Comparison of ENCODE assay signal across 23 cellular contexts in genomic region chrX:100850317-100850716, GRCh38. TPM values are rescaled to one million over a fixed set of nuclear protein-coding genes. Genes with fewer than 3 reads are reported as not detected.
"Had no signal": no experiment of that assay in that cellular context is flagged by ENCODE, and none has a peak within 500 bp of the region (broad histone marks: within the 10 kb centered on the region; RNA-seq: fewer than 3 reads in every experiment).

No MANE protein-coding gene starts in this region.

- H3K4me1 ChIP-seq: SJSA1 had no signal

- H3K9me3 ChIP-seq: MG63, SJSA1 had no signal

- H2AFZ ChIP-seq: PC-9 had no signal

- H3K4me3 ChIP-seq: MG63, PC-9, SJSA1, SK-N-MC had no signal

- H3K9me3 Mint-ChIP-seq: IgD-negative memory B cell had no signal

- H3K27me3 Mint-ChIP-seq: IgD-negative memory B cell had no signal

- H3K4me2 ChIP-seq: PC-9 had no signal

- FAIRE-seq: RCC 7860 had no signal

- ATAC-seq: Right ventricle myocardium inferior had no signal

- DNase-seq: KBM-7; MG63; NCI-H1092; NCI-H1105 treated with DMSO at 0.1 percent for 48 hours; NCI-H1417 treated with DMSO at 0.1 percent for 48 hours; NCI-H146; NCI-H1694 treated with DMSO at 0.1 percent for 48 hours; NCI-H1930; NCI-H2081; NCI-H2227 treated with DMSO at 0.1 percent for 48 hours; NCI-H524; NCI-H526 treated with DMSO at 0.1 percent for 48 hours; NCI-H748 treated with DMSO at 0.1 percent for 48 hours; NK-92 treated with Interleukin-12 subunit alpha and Interleukin-12 subunit beta, amount 100 ng/mL, for 24 hours; PC-9; SHP77 treated with DMSO at 0.1 percent for 48 hours had no signal

- H3K27ac ChIP-seq: PC-9, SJSA1, SK-N-MC had no signal

- H3K4me3 Mint-ChIP-seq: IgD-negative memory B cell had no signal

- H3K27ac Mint-ChIP-seq: IgD-negative memory B cell had no signal

- H3K27me3 ChIP-seq: MG63, SJSA1 had no signal

- H3K36me3 ChIP-seq: MG63, SJSA1 had no signal

RNA-seq across cellular contexts. Expression of gene NOX1, which starts 23.8 kb away (rescaled TPM):
- total RNA-seq: OCI-LY7; PC-9; Right ventricle myocardium inferior; SJSA1; T-helper 1 cell treated with Interleukin-12 subunit alpha and Interleukin-12 subunit beta and Interleukin-4 antibody, amounts not matched to agents 30 ng/mL and 1 ng/mL, for 36 hours had no signal
- polyA plus RNA-seq: IgD-negative memory B cell had no signal
